ENCODE assay signal across 1 cellular context in genomic region chr10:72692057-72692891, GRCh38.
TF ChIP-seq lines count a peak whose summit lies in the region.

Gene MCU, plus strand, starts transcription at chr10:72692143. Its CDS starts 9 bp downstream, at chr10:72692152.

TF ChIP-seq in HepG2, 621 proteins besides CTCF, POLR2A, EP300 and RAD21 (continued from another document and continues in another):
- TF ChIP-seq MYPOP (CRISPR knock-in tag; IDR thresholded peaks at IDR 0.05) (no peak; the same call in 1 of the 2 replicates), KAT2B (IDR thresholded peaks at IDR 0.05; ENCODE audit: borderline replicate concordance, low read depth, low read length) (no peak), ZNF34 (CRISPR knock-in tag; IDR thresholded peaks at IDR 0.05; ENCODE audit: borderline replicate concordance) (no peak), ZNF121 (CRISPR knock-in tag; IDR thresholded peaks at IDR 0.05) (no peak), TCF7L2 (IDR thresholded peaks at IDR 0.05; ENCODE audit: low read depth, low read length) (no peak), ZFP36L1 (CRISPR knock-in tag; IDR thresholded peaks at IDR 0.05) (peak; percentile 24; the same call in 1 of the 2 replicates), SAFB2 (CRISPR knock-in tag; IDR thresholded peaks at IDR 0.05; ENCODE audit: borderline replicate concordance, low read depth) (no peak), DRAP1 (CRISPR knock-in tag; IDR thresholded peaks at IDR 0.05) (peak; percentile 97), POLR2AphosphoS5 (IDR thresholded peaks at IDR 0.05; ENCODE audit: low read depth, low read length) (peak; percentile 74), MIER3 (CRISPR knock-in tag; IDR thresholded peaks at IDR 0.05; ENCODE audit: borderline replicate concordance) (no peak), ZNF724P (CRISPR knock-in tag; IDR thresholded peaks at IDR 0.05; ENCODE audit: borderline replicate concordance) (no peak), NONO (IDR thresholded peaks at IDR 0.05) (no peak), NONO (CRISPR knock-in tag; conservative IDR thresholded peaks at IDR 0.05) (peak; percentile 64), ZBTB39 (CRISPR knock-in tag; IDR thresholded peaks at IDR 0.05) (no peak), ZSCAN31 (CRISPR knock-in tag; IDR thresholded peaks at IDR 0.05; ENCODE audit: low read depth) (no peak; the same call in 1 of the 2 replicates), MTA1 (CRISPR knock-in tag; IDR thresholded peaks at IDR 0.05; ENCODE audit: borderline replicate concordance) (no peak), GABPA (IDR thresholded peaks at IDR 0.05; ENCODE audit: low read depth, low read length) (peak; percentile 45), GABPA (CRISPR knock-in tag; IDR thresholded peaks at IDR 0.05; ENCODE audit: low read depth) (peak; percentile 75), SATB2 (CRISPR knock-in tag; IDR thresholded peaks at IDR 0.05) (no peak), ZNF275 (CRISPR knock-in tag; IDR thresholded peaks at IDR 0.05; ENCODE audit: borderline replicate concordance) (no peak), ZNF317 (CRISPR knock-in tag; IDR thresholded peaks at IDR 0.05) (no peak), CHCHD3 (CRISPR knock-in tag; IDR thresholded peaks at IDR 0.05) (no peak), SRSF1 (optimal IDR thresholded peaks at IDR 0.05; ENCODE audit: low read depth, low read length) (no peak), ZNF687 (CRISPR knock-in tag; IDR thresholded peaks at IDR 0.05) (peak; percentile 54; the same call in 1 of the 2 replicates), TBL1XR1 (IDR thresholded peaks at IDR 0.05; ENCODE audit: borderline replicate concordance, low read length, partially characterized antibody) (no peak), ZNF512 (CRISPR knock-in tag; IDR thresholded peaks at IDR 0.05) (no peak), STAT5B (CRISPR knock-in tag; IDR thresholded peaks at IDR 0.05) (no peak), POGZ (CRISPR knock-in tag; IDR thresholded peaks at IDR 0.05) (0 out of 2 replicates have a peak, but pooled peaks have one; percentile 12), FOSL2 (CRISPR knock-in tag; IDR thresholded peaks at IDR 0.05) (peak; percentile 20; the same call in 1 of the 2 replicates), MAZ (IDR thresholded peaks at IDR 0.05; ENCODE audit: borderline replicate concordance, low read depth, low read length) (no peak), MAZ (CRISPR knock-in tag; IDR thresholded peaks at IDR 0.05; ENCODE audit: low read depth) (peak; percentile 80), HNF1A (IDR thresholded peaks at IDR 0.05; ENCODE audit: low read depth) (no peak), HNF1A (CRISPR knock-in tag; IDR thresholded peaks at IDR 0.05; ENCODE audit: borderline replicate concordance) (no peak), AFF4 (CRISPR knock-in tag; IDR thresholded peaks at IDR 0.05) (no peak), ZNF614 (CRISPR knock-in tag; IDR thresholded peaks at IDR 0.05; ENCODE audit: borderline replicate concordance) (no peak), ZNF230 (CRISPR knock-in tag; IDR thresholded peaks at IDR 0.05) (no peak), NR0B2 (CRISPR knock-in tag; IDR thresholded peaks at IDR 0.05) (no peak), RBFOX2 (IDR thresholded peaks at IDR 0.05; ENCODE audit: low read depth, low read length) (peak; percentile 86), ZNF503 (CRISPR knock-in tag; IDR thresholded peaks at IDR 0.05) (no peak), ZNF510 (CRISPR knock-in tag; IDR thresholded peaks at IDR 0.05; ENCODE audit: low read depth) (no peak)
